In genomic region chr20:40880063-40880715, GRCh38 we compare ENCODE assay signal across 19 cellular contexts.
DNase-seq lines count a peak whose midpoint lies in the region; ATAC-seq, FAIRE-seq and TF ChIP-seq lines count a peak whose summit lies in the region.
"Had no signal": no experiment of that assay in that cellular context is flagged by ENCODE, and none has a peak within 500 bp of the region (broad histone marks: within the 10 kb centered on the region; RNA-seq: fewer than 3 reads in every experiment).

No MANE protein-coding gene starts in this region.

- TF ChIP-seq CTCF in DND-41 (IDR thresholded peaks at IDR 0.05; ENCODE audit: borderline replicate concordance, extremely low read depth, low read length, poor library complexity, severe bottlenecking): peak; percentile 76
- TF ChIP-seq CTCF in epithelial cell of esophagus (IDR thresholded peaks at IDR 0.05; ENCODE audit: insufficient read depth, low read depth, low read length, missing control alignments): peak; percentile 40

- no peaks in the 10 kb centered on the region for H3K27me3 ChIP-seq in DND-41 (ENCODE audit: insufficient read depth, low read length, poor library complexity)
- H3K27me3 ChIP-seq: right atrium auricular region had no signal

- FAIRE-seq in GM19239 (lab: Jason Lieb, UNC): no peak
- FAIRE-seq: TTC549 had no signal

- H4K20me1 ChIP-seq in DND-41 (ENCODE audit: insufficient read depth, low read length): no peaks in the 10 kb centered on the region

- H3K79me2 ChIP-seq in DND-41 (ENCODE audit: insufficient read depth, low read length): no peaks in the 10 kb centered on the region

- H3K4me3 ChIP-seq in DND-41 (ENCODE audit: low read depth in 1 of 2, low read length in 2 of 2) (peak overlapping the region in 1 of 2 experiments; percentile 10; a peak in 1 of 4 replicates), epithelial cell of esophagus (ENCODE audit: low read length) (no peak overlapping the region)
- H3K4me3 ChIP-seq: HAP-1, right atrium auricular region had no signal

- no peaks in the 10 kb centered on the region for H3K36me3 ChIP-seq in DND-41 (ENCODE audit: insufficient read depth, low read length)
- H3K36me3 ChIP-seq: HAP-1, right atrium auricular region had no signal

- DNase-seq in DND-41: peak; percentile 66
- DNase-seq in GM19239 (ENCODE audit: insufficient read length, low spot score): peak; percentile 20
- DNase-seq in NOMO-1 treated with dmso at 0.1 percent for 144 hours (lab: John Stamatoyannopoulos, UW; ENCODE audit: unreplicated experiment): peak; percentile 59
- peak; percentile 24 for DNase-seq in epithelial cell of esophagus (ENCODE audit: low read depth)
- no peak for DNase-seq in ecto neural progenitor cell (ENCODE audit: low spot score)
- DNase-seq in NCI-H2171 (lab: John Stamatoyannopoulos, UW): no peak
- no peak for DNase-seq in NCI-H226
- DNase-seq in left colon: no peak
- DNase-seq: activated naive CD4-positive, alpha-beta T cell treated with anti-CD3 and anti-CD28 coated beads, Interleukin-2, amount 50 U/mL, for 16 hours; caudate nucleus; hypothalamus; naive B cell; NCI-H1417; NCI-H510A treated with DMSO at 0.1 percent for 48 hours; stimulated activated CD4-positive, alpha-beta T cell treated with anti-CD3 and anti-CD28 coated beads, Interleukin-2, amount 100 ng/mL, for 48 hours had no signal

- H3K4me2 ChIP-seq in DND-41 (ENCODE audit: insufficient read depth, low read length): peak overlapping the region; percentile 33

- H3K27ac ChIP-seq in DND-41 (ENCODE audit: low read length): peak overlapping the region; percentile 94
- H3K27ac ChIP-seq: epithelial cell of prostate, right atrium auricular region had no signal

- H2AFZ ChIP-seq in DND-41 (ENCODE audit: low read depth, low read length): peak overlapping the region; percentile 59

- intact Hi-C loops in left colon (cut with DNase I, micrococcal nuclease): no loop called here

- peak; percentile 41 for ATAC-seq in DND-41 (ENCODE audit: insufficient read depth, low read depth)
- ATAC-seq in left colon: no peak

- H3K4me1 ChIP-seq in DND-41 (ENCODE audit: insufficient read depth, low read length): peaks cover 51% of the 10 kb centered on the region
- H3K4me1 ChIP-seq: HAP-1, right atrium auricular region had no signal

- no peaks in the 10 kb centered on the region for H3K9me3 ChIP-seq in DND-41 (ENCODE audit: insufficient read depth, low read length, severe bottlenecking)
- H3K9me3 ChIP-seq: HAP-1 had no signal

- peak overlapping the region; percentile 44 for H3K9ac ChIP-seq in DND-41 (ENCODE audit: low read depth, low read length)

Comparison
In these comparisons a context has a peak if more than half of its experiments do, and no peak if none do; other contexts are left out.
1. DNase-seq: peak in DND-41 (single experiment), GM19239 (single experiment), NOMO-1 treated with dmso at 0.1 percent for 144 hours (single experiment) and epithelial cell of esophagus (single experiment); none in ecto neural progenitor cell (single experiment), NCI-H2171 (single experiment), NCI-H226 (single experiment) and left colon (0 of 2).